ENCODE assay signal across 8 cellular contexts in the genomic region with DNA sequence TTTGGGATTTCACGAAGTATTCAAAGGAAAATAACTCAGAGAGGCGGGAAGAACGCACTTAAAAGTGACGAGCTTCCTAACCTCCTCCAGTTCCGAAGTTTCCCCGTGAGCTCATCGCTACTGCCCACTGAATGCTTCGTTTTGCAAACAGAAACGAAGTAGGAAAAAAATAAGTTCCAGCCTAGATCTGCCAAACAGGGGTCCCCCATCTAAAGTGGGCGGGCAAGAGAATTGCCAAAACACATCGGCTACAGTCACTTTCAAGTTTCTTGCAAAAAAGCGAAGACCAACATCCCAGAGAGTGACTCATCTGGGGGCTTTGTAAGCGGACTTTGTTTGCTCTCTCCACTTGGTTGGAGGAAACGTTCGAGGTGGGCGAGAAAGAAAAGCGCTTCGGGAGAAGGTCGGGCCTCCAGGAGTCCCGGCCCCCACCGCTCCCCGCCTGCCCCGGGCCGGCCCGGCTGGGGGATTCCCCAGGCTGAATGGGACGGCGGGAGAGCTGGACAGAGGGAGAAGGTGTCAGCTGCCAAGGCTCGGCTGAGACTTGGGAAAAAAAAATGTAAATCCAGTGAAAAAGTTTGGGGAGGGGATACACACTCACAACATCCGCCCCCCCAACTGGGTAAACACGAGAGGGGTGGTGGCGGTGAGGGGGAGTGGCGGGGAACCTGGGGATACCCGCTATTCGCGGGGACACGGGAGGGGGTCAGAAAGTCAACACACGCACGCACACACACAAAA. TPM values are rescaled to one million over a fixed set of nuclear protein-coding genes. Genes with fewer than 3 reads are reported as not detected.
A peak's percentile ranks its signal among the peaks of the same experiment; 100 is the strongest.
DNase-seq lines count a peak whose midpoint lies in the region; ATAC-seq and TF ChIP-seq lines count a peak whose summit lies in the region.

No MANE protein-coding gene starts in this region.

- peaks cover 68% of the 10 kb centered on the region for H3K4me1 Mint-ChIP-seq in progenitor cell of endocrine pancreas (ENCODE audit: low read depth)

- H3K27ac Mint-ChIP-seq in progenitor cell of endocrine pancreas: peak overlapping the region; percentile 95

- no peak for TF ChIP-seq CTCF in progenitor cell of endocrine pancreas (IDR thresholded peaks at IDR 0.05; ENCODE audit: unreplicated experiment)

- H3K9me3 Mint-ChIP-seq in progenitor cell of endocrine pancreas (ENCODE audit: low read depth): no peaks in the 10 kb centered on the region

- peak overlapping the region; percentile 81 for H3K4me3 Mint-ChIP-seq in progenitor cell of endocrine pancreas (ENCODE audit: low read depth)

- ATAC-seq in HG02840 (IDR thresholded peaks at IDR 0.05; ENCODE audit: low FRiP score, unreplicated experiment) (peak; percentile 8), left ventricle myocardium superior (peak; percentile 48)

- H3K4me3 ChIP-seq in SJCRH30: peak overlapping the region; percentile 99

- H3K27me3 ChIP-seq in SJCRH30: no peaks in the 10 kb centered on the region

- H3K27me3 Mint-ChIP-seq in progenitor cell of endocrine pancreas: no peaks in the 10 kb centered on the region

- peaks cover 11% of the 10 kb centered on the region for H3K36me3 ChIP-seq in SJCRH30

- H3K27ac ChIP-seq in SJCRH30: peak overlapping the region; percentile 92

- intact Hi-C loops in left ventricle myocardium superior (cut with micrococcal nuclease): no loop called here

- peaks cover 33% of the 10 kb centered on the region for H3K4me1 ChIP-seq in SJCRH30

- DNase-seq in GM03348 (ENCODE audit: low spot score): peak; percentile 66
- peak; percentile 60 to 72 for DNase-seq in SJCRH30
- DNase-seq in amniotic epithelial cell (ENCODE audit: low read depth): peak; percentile 74
- DNase-seq in left ventricle myocardium superior: peak; percentile 52
- DNase-seq in progenitor cell of endocrine pancreas (ENCODE audit: low spot score, unreplicated experiment): peak; percentile 18
- DNase-seq in SK-N-DZ (ENCODE audit: low spot score): no peak
- no peak for DNase-seq in NCI-H1092 treated with DMSO at 0.1 percent for 48 hours (lab: John Stamatoyannopoulos, UW)

- H3K36me3 Mint-ChIP-seq in progenitor cell of endocrine pancreas (ENCODE audit: insufficient read depth): peaks cover 8% of the 10 kb centered on the region

- H3K9me3 ChIP-seq in SJCRH30 (replicated peaks): no peaks in the 10 kb centered on the region

RNA-seq across cellular contexts. Expression of gene VEZF1, which starts 1.0 kb away (rescaled TPM):
- total RNA-seq in SJCRH30 (2014; rRNA removed; shearing (Covaris generic)): 74.9 and 78.9 TPM in 2 replicates
- total RNA-seq in left ventricle myocardium superior (77.6 TPM), progenitor cell of endocrine pancreas (103 and 110 TPM in 2 replicates)
- 51.3 and 65.9 TPM in 2 replicates for polyA plus RNA-seq in SK-N-DZ (2014; cell fraction: cytosol; rRNA removed)
- polyA plus RNA-seq in SK-N-DZ (2014; cell fraction: nucleus; rRNA removed): 40.5 and 41.9 TPM in 2 replicates

RNA-seq across cellular contexts. Expression of gene SRSF1, which starts 20.0 kb away (rescaled TPM):
- 549 and 575 TPM in 2 replicates for total RNA-seq in SJCRH30 (2014; rRNA removed; shearing (Covaris generic))
- total RNA-seq in left ventricle myocardium superior: 98.1 TPM
- 319 and 326 TPM in 2 replicates for total RNA-seq in progenitor cell of endocrine pancreas
- polyA plus RNA-seq in SK-N-DZ (2014; cell fraction: cytosol; rRNA removed): 480 and 539 TPM in 2 replicates
- 1,112 and 1,249 TPM in 2 replicates for polyA plus RNA-seq in SK-N-DZ (2014; cell fraction: nucleus; rRNA removed)

RNA-seq across cellular contexts. Expression of gene CUEDC1, which starts 31.8 kb away (rescaled TPM):
- total RNA-seq in SJCRH30 (2014; rRNA removed; shearing (Covaris generic)): 11.6 and 14.4 TPM in 2 replicates
- total RNA-seq in left ventricle myocardium superior: 55.0 TPM
- 29.2 and 30.8 TPM in 2 replicates for total RNA-seq in progenitor cell of endocrine pancreas
- 10.0 and 12.3 TPM in 2 replicates for polyA plus RNA-seq in SK-N-DZ (2014; cell fraction: cytosol; rRNA removed)
- 40.2 TPM in 2 replicates for polyA plus RNA-seq in SK-N-DZ (2014; cell fraction: nucleus; rRNA removed)

Comparison
In these comparisons a context has a peak if more than half of its experiments do, and no peak if none do; other contexts are left out.
1. DNase-seq: peak in GM03348 (single experiment), SJCRH30 (2 of 2), amniotic epithelial cell (single experiment), left ventricle myocardium superior (single experiment) and progenitor cell of endocrine pancreas (single experiment); none in SK-N-DZ (single experiment) and NCI-H1092 treated with DMSO at 0.1 percent for 48 hours (single experiment).